ENCODE assay signal across 1 cellular context in the genomic region with DNA sequence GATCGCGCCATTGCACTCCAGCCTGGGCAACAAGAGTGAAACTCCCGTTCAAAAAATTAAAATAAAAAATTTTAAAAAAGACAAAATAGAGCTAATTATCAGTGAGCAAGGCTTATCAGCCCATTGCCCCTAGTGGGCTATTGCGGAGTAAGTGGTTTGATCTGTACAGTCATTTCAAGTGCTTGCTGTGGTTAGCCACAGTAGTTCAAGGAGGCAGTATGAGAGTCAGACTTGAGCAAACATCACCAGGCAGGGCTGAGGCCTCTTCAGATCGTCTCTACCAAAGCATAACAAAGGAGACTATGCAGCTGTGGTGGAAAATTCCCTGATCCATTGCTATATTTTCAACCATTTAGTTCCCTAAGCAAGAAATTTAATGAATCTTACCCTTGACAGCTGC.
A peak's percentile ranks its signal among the peaks of the same experiment; 100 is the strongest.
TF ChIP-seq lines count a peak whose summit lies in the region.

No MANE protein-coding gene starts in this region.

TF ChIP-seq in IMR-90, 13 proteins besides CTCF, POLR2A, EP300 and RAD21 (continued from another document):
- TF ChIP-seq SMC3 (IDR thresholded peaks at IDR 0.05; ENCODE audit: low read depth, low read length): peak; percentile 23; the same call in 1 of the 2 replicates
